In genomic region chr3:49028673-49029562, GRCh38 we compare ENCODE assay signal across 8 cellular contexts. TPM values are rescaled to one million over a fixed set of nuclear protein-coding genes. Genes with fewer than 3 reads are reported as not detected.
DNase-seq lines count a peak whose midpoint lies in the region; ATAC-seq and TF ChIP-seq lines count a peak whose summit lies in the region.

IMPDH2 (minus strand) TSS chr3:49029398; CDS start chr3:49029350, 48 bp downstream.

- peak within 1 kb of the TSS; percentile 59 to 76 for H3K4me3 ChIP-seq in ascending aorta
- peak within 1 kb of the TSS; percentile 19 to 37 for H3K4me3 ChIP-seq in aorta (ENCODE audit: low read length in 2 of 2)

- peak; percentile 89 for ATAC-seq in GM18502 (IDR thresholded peaks at IDR 0.05; ENCODE audit: poor library complexity, unreplicated experiment)
- peak; percentile 91 for ATAC-seq in HG02938 (IDR thresholded peaks at IDR 0.05; ENCODE audit: unreplicated experiment)
- peak; percentile 97 for ATAC-seq in aorta (ENCODE audit: low FRiP score)

- TF ChIP-seq CTCF in ascending aorta (IDR thresholded peaks at IDR 0.05), result no peak

- no peaks in the 10 kb centered on the region for H3K27me3 Mint-ChIP-seq in T-helper 2 cell treated with Interferon-gamma antibody and Interleukin-4, amounts not matched to agents 5 μg/mL and 100 μg/mL, for 36 hours (ENCODE audit: low read depth)

- H3K36me3 ChIP-seq in ascending aorta (peaks cover 47 to 66% of the 10 kb centered on the region in 2 donors), aorta (ENCODE audit: control insufficient read depth in 1 of 2, insufficient read depth in 2 of 2, low read length in 1 of 2) (peaks cover 0 to 13% of the 10 kb centered on the region in 2 donors)

- peak; percentile 88 for DNase-seq in NCI-H2029 (lab: John Stamatoyannopoulos, UW)
- DNase-seq in T-helper 2 cell treated with Interferon-gamma antibody and Interleukin-4, amounts not matched to agents 5 μg/mL and 100 μg/mL, for 36 hours (ENCODE audit: low spot score), result peak; percentile 95
- peak; percentile 68 to 96 for DNase-seq in ascending aorta (ENCODE audit: low spot score in 2 of 2)
- DNase-seq in hepatic stellate cell (ENCODE audit: low spot score), result peak; percentile 87
- DNase-seq in renal cortical epithelial cell (ENCODE audit: low read depth), result peak; percentile 81
- DNase-seq in aorta, result peak; percentile 96 to 98

- H3K27ac Mint-ChIP-seq in T-helper 2 cell treated with Interferon-gamma antibody and Interleukin-4, amounts not matched to agents 5 μg/mL and 100 μg/mL, for 36 hours, result peak within 1 kb of the TSS; percentile 95

- H3K9me3 ChIP-seq in ascending aorta (no peaks in the 10 kb centered on the region), aorta (ENCODE audit: control insufficient read depth, low read length) (no peaks in the 10 kb centered on the region)

- H3K4me1 ChIP-seq in ascending aorta (peaks cover 0 to 8% of the 10 kb centered on the region in 2 donors), aorta (ENCODE audit: control insufficient read depth in 1 of 2, insufficient read depth in 2 of 2, low read length in 2 of 2) (no peaks in the 10 kb centered on the region)

- H3K27me3 ChIP-seq in ascending aorta (no peaks in the 10 kb centered on the region), aorta (ENCODE audit: control insufficient read depth in 1 of 2, insufficient read depth in 2 of 2, low read length in 1 of 2) (peaks cover 0 to 1% of the 10 kb centered on the region in 2 donors)

- intact Hi-C loops in ascending aorta (cut with DNase I), result loop anchor here (2.0 kb wide), 1 partner anchor 64 kb away; no protein-coding TSS in a partner anchor
- intact Hi-C loops in aorta (cut with DNase I), result loop anchor here in 1 of 2 donors (5.0 kb wide), 2 partner anchors 37 to 63 kb away; partner anchors contain the start of genes P4HTM and QRICH1

- peaks cover 31% of the 10 kb centered on the region for H3K4me1 Mint-ChIP-seq in T-helper 2 cell treated with Interferon-gamma antibody and Interleukin-4, amounts not matched to agents 5 μg/mL and 100 μg/mL, for 36 hours (ENCODE audit: low read depth)

- WGBS in aorta, 2 donors, result 1 to 2% methylated on average over 55 of the region's 55 CpGs

- H3K27ac ChIP-seq in ascending aorta (peak within 1 kb of the TSS; percentile 92 to 96), aorta (ENCODE audit: low read depth in 1 of 2, low read length in 2 of 2) (peak within 1 kb of the TSS in 1 of 2 donors; percentile 72)

- H3K4me3 Mint-ChIP-seq in T-helper 2 cell treated with Interferon-gamma antibody and Interleukin-4, amounts not matched to agents 5 μg/mL and 100 μg/mL, for 36 hours, result peak within 1 kb of the TSS; percentile 95

- H3K9me3 Mint-ChIP-seq in T-helper 2 cell treated with Interferon-gamma antibody and Interleukin-4, amounts not matched to agents 5 μg/mL and 100 μg/mL, for 36 hours, result no peaks in the 10 kb centered on the region

- H3K36me3 Mint-ChIP-seq in T-helper 2 cell treated with Interferon-gamma antibody and Interleukin-4, amounts not matched to agents 5 μg/mL and 100 μg/mL, for 36 hours (ENCODE audit: low read depth), result peaks cover 73% of the 10 kb centered on the region

RNA-seq across cellular contexts. Expression of gene IMPDH2, which starts in this region (rescaled TPM):
- total RNA-seq in ascending aorta (101 TPM), renal cortical epithelial cell (135 and 218 TPM in 2 replicates), aorta (100 to 1,000 TPM in 1 of 2 donors, 10 to 100 TPM in 1; 84.6 to 101 TPM)
- 100 to 1,000 TPM in 1 of 2 donors, 10 to 100 TPM in 1; 47.6 to 111 TPM for polyA plus RNA-seq in aorta
